Comparison of ENCODE assay signal across 8 cellular contexts in genomic region chr1:15526021-15526489, GRCh38. TPM values are rescaled to one million over a fixed set of nuclear protein-coding genes. Genes with fewer than 3 reads are reported as not detected.
A peak's percentile ranks its signal among the peaks of the same experiment; 100 is the strongest.
DNase-seq lines count a peak whose midpoint lies in the region; ATAC-seq and TF ChIP-seq lines count a peak whose summit lies in the region.

No MANE protein-coding gene starts in this region.

- CTCF ChIA-PET in activated naive CD4-positive, alpha-beta T cell treated with anti-CD3 and anti-CD28 coated beads, Interleukin-2, amount 10 ng/mL, durations not matched to agents 7 days and 5 days (lab: Charles Lee) = interaction anchor here (1.4 kb wide), 1 partner anchor 11 kb away, joined by 4 read pairs; no protein-coding TSS in a partner anchor

- H3K4me3 ChIP-seq in astrocyte of the cerebellum (ENCODE audit: low read depth, low read length) (peak overlapping the region; percentile 88), upper lobe of left lung (peak overlapping the region in 3 of 4 donors; percentile 73 to 96 (median 83))

- peaks cover 62% of the 10 kb centered on the region for H3K4me1 Mint-ChIP-seq in activated naive CD4-positive, alpha-beta T cell treated with anti-CD3 and anti-CD28 coated beads, Interleukin-2, amount 10 ng/mL, durations not matched to agents 7 days and 5 days
- peaks cover 43% of the 10 kb centered on the region for H3K4me1 Mint-ChIP-seq in memory B cell

- H3K27me3 Mint-ChIP-seq in activated naive CD4-positive, alpha-beta T cell treated with anti-CD3 and anti-CD28 coated beads, Interleukin-2, amount 10 ng/mL, durations not matched to agents 7 days and 5 days = no peaks in the 10 kb centered on the region
- H3K27me3 Mint-ChIP-seq in memory B cell = no peaks in the 10 kb centered on the region

- H3K4me1 ChIP-seq in upper lobe of left lung = peaks cover 27 to 43% (median 33%) of the 10 kb centered on the region in 4 donors

- H3K27ac ChIP-seq in upper lobe of left lung = peak overlapping the region; percentile 96 to 100 (median 96)

- 13 to 18% methylated on average over 9 of the region's 9 CpGs for WGBS in upper lobe of left lung, 2 donors

- ATAC-seq in memory B cell (ENCODE audit: low read depth) (no peak), upper lobe of left lung (ENCODE audit: low FRiP score in 2 of 2) (no peak), HG03354 (IDR thresholded peaks at IDR 0.05; ENCODE audit: poor library complexity, severe bottlenecking, unreplicated experiment) (no peak)

- in situ Hi-C loops in astrocyte of the cerebellum (cut with HindIII; ENCODE audit: low sequenced_read_pairs) = no loop called here

- peak; percentile 32 for DNase-seq in activated naive CD4-positive, alpha-beta T cell treated with anti-CD3 and anti-CD28 coated beads, Interleukin-2, amount 10 ng/mL, durations not matched to agents 7 days and 5 days
- no peak for DNase-seq in activated naive CD4-positive, alpha-beta T cell treated with Interleukin-2 at 50 U/mL for 16 hours
- DNase-seq in astrocyte of the cerebellum (ENCODE audit: low read depth) = no peak
- no peak for DNase-seq in memory B cell (ENCODE audit: low spot score in 2 of 2)
- peak in 1 of 2 donors; percentile 54 for DNase-seq in upper lobe of left lung
- DNase-seq in HuH-7.5 (ENCODE audit: low spot score) = no peak
- no peak for DNase-seq in posterior vena cava (ENCODE audit: low spot score)

- no peak for TF ChIP-seq POLR2A in upper lobe of left lung (IDR thresholded peaks at IDR 0.05)

- TF ChIP-seq CTCF in astrocyte of the cerebellum (IDR thresholded peaks at IDR 0.05; ENCODE audit: low read depth, low read length, missing control alignments) = no peak
- no peak for TF ChIP-seq CTCF in upper lobe of left lung (IDR thresholded peaks at IDR 0.05)

- intact Hi-C loops in posterior vena cava (cut with DNase I) = no loop called here

- peak overlapping the region; percentile 98 for H3K27ac Mint-ChIP-seq in activated naive CD4-positive, alpha-beta T cell treated with anti-CD3 and anti-CD28 coated beads, Interleukin-2, amount 10 ng/mL, durations not matched to agents 7 days and 5 days
- H3K27ac Mint-ChIP-seq in memory B cell = peak overlapping the region; percentile 96

- H3K36me3 ChIP-seq in upper lobe of left lung = peaks cover 0 to 8% (median 7%) of the 10 kb centered on the region in 4 donors

- H3K9me3 Mint-ChIP-seq in activated naive CD4-positive, alpha-beta T cell treated with anti-CD3 and anti-CD28 coated beads, Interleukin-2, amount 10 ng/mL, durations not matched to agents 7 days and 5 days = no peaks in the 10 kb centered on the region
- H3K9me3 Mint-ChIP-seq in memory B cell = no peaks in the 10 kb centered on the region

- H3K4me3 Mint-ChIP-seq in activated naive CD4-positive, alpha-beta T cell treated with anti-CD3 and anti-CD28 coated beads, Interleukin-2, amount 10 ng/mL, durations not matched to agents 7 days and 5 days = peak overlapping the region; percentile 86
- H3K4me3 Mint-ChIP-seq in memory B cell = peak overlapping the region; percentile 94

- H3K9me3 ChIP-seq in upper lobe of left lung = no peaks in the 10 kb centered on the region

- H3K27me3 ChIP-seq in upper lobe of left lung = no peaks in the 10 kb centered on the region

- TF ChIP-seq EP300 in upper lobe of left lung (IDR thresholded peaks at IDR 0.05) = no peak

- peaks cover 8% of the 10 kb centered on the region for H3K36me3 Mint-ChIP-seq in activated naive CD4-positive, alpha-beta T cell treated with anti-CD3 and anti-CD28 coated beads, Interleukin-2, amount 10 ng/mL, durations not matched to agents 7 days and 5 days
- peaks cover 2% of the 10 kb centered on the region for H3K36me3 Mint-ChIP-seq in memory B cell

RNA-seq across cellular contexts. Expression of gene DNAJC16, which starts 0.6 kb away (rescaled TPM):
- total RNA-seq in upper lobe of left lung (10 to 100 TPM; 12.7 to 23.0 (median 17.1) TPM), posterior vena cava (10 to 100 TPM; 12.4 to 14.2 TPM)

RNA-seq across cellular contexts. Expression of gene CASP9, which starts 2.0 kb away (rescaled TPM):
- 10 to 100 TPM; 11.9 to 40.9 (median 15.0) TPM for total RNA-seq in upper lobe of left lung
- total RNA-seq in posterior vena cava = 10 to 100 TPM in 1 of 2 donors, 1 to 10 TPM in 1; 9.7 to 10.8 TPM

RNA-seq across cellular contexts. Expression of gene CELA2B, which starts 50.2 kb away (rescaled TPM):
- 1 to 10 TPM in 2 of 6 donors, under 1 TPM in 1, not detected in 3; 0.91 to 1.8 (median 1.3) TPM for total RNA-seq in upper lobe of left lung
- under 1 TPM in 1 of 2 donors, not detected in 1; 0.33 TPM for total RNA-seq in posterior vena cava

RNA-seq across cellular contexts. Expression of gene AGMAT, which starts 58.8 kb away (rescaled TPM):
- total RNA-seq in upper lobe of left lung (under 1 TPM in 2 of 6 donors, not detected in 4; 0.13 to 0.29 TPM), posterior vena cava (under 1 TPM in 1 of 2 donors, not detected in 1; 0.14 TPM)
